ENCODE assay signal across 9 cellular contexts in genomic region chrX:18873189-18873791, GRCh38.
DNase-seq lines count a peak whose midpoint lies in the region; ATAC-seq and TF ChIP-seq lines count a peak whose summit lies in the region.
"Had no signal": no experiment of that assay in that cellular context is flagged by ENCODE, and none has a peak within 500 bp of the region (broad histone marks: within the 10 kb centered on the region; RNA-seq: fewer than 3 reads in every experiment).

No MANE protein-coding gene starts in this region.

- H3K27ac ChIP-seq in SK-N-MC, result peak overlapping the region; percentile 67; the same call in 1 of the 2 replicates

- no peak for TF ChIP-seq CTCF in foreskin fibroblast (IDR thresholded peaks at IDR 0.05; ENCODE audit: low read depth, low read length)
- TF ChIP-seq CTCF in type B pancreatic cell (conservative IDR thresholded peaks at IDR 0.05), result no peak

- H3K36me3 Mint-ChIP-seq in stimulated activated effector memory CD8-positive, alpha-beta T cell treated with anti-CD3 and anti-CD28 coated beads, Interleukin-12 subunit alpha, Interleukin-12 subunit beta, amount 100 ng/mL, for 72 hours, result no peaks in the 10 kb centered on the region
- H3K36me3 Mint-ChIP-seq in type B pancreatic cell, result no peaks in the 10 kb centered on the region

- H3K4me1 Mint-ChIP-seq in stimulated activated effector memory CD8-positive, alpha-beta T cell treated with anti-CD3 and anti-CD28 coated beads, Interleukin-12 subunit alpha, Interleukin-12 subunit beta, amount 100 ng/mL, for 72 hours, result peaks cover 8% of the 10 kb centered on the region
- H3K4me1 Mint-ChIP-seq in type B pancreatic cell (ENCODE audit: unreplicated experiment), result no peaks in the 10 kb centered on the region

- peak; percentile 83 to 90 for ATAC-seq in activated CD4-positive, CD25-positive, alpha-beta regulatory T cell treated with anti-CD3 and anti-CD28 coated beads, Interleukin-2, amount 50 U/mL, for 24 hours
- ATAC-seq in stimulated activated effector memory CD8-positive, alpha-beta T cell treated with anti-CD3 and anti-CD28 coated beads, Interleukin-12 subunit alpha, Interleukin-12 subunit beta, amount 100 ng/mL, for 72 hours, result peak; percentile 95
- no peak for ATAC-seq in HG03097 (IDR thresholded peaks at IDR 0.05; ENCODE audit: low FRiP score, unreplicated experiment)

- no peaks in the 10 kb centered on the region for H3K9me3 Mint-ChIP-seq in stimulated activated effector memory CD8-positive, alpha-beta T cell treated with anti-CD3 and anti-CD28 coated beads, Interleukin-12 subunit alpha, Interleukin-12 subunit beta, amount 100 ng/mL, for 72 hours
- H3K9me3 Mint-ChIP-seq in type B pancreatic cell, result no peaks in the 10 kb centered on the region

- peak overlapping the region; percentile 72 for H3K4me3 Mint-ChIP-seq in stimulated activated effector memory CD8-positive, alpha-beta T cell treated with anti-CD3 and anti-CD28 coated beads, Interleukin-12 subunit alpha, Interleukin-12 subunit beta, amount 100 ng/mL, for 72 hours
- H3K4me3 Mint-ChIP-seq in type B pancreatic cell, result no peak overlapping the region

- no peaks in the 10 kb centered on the region for H3K36me3 ChIP-seq in SK-N-MC (ENCODE audit: insufficient read depth, low read length)

- no peaks in the 10 kb centered on the region for H3K27me3 Mint-ChIP-seq in type B pancreatic cell

- H3K9ac ChIP-seq in SK-N-MC (ENCODE audit: insufficient read length), result peak overlapping the region; percentile 50

- H3K9me3 ChIP-seq in SK-N-MC (ENCODE audit: low read depth, low read length), result no peaks in the 10 kb centered on the region

- no peak for DNase-seq in activated CD4-positive, CD25-positive, alpha-beta regulatory T cell (lab: John Stamatoyannopoulos, UW)
- DNase-seq in SK-N-MC (ENCODE audit: low read depth, low spot score) (peak; percentile 24), foreskin fibroblast (peak; percentile 48 to 73), type B pancreatic cell (ENCODE audit: extremely low spot score, unreplicated experiment) (no peak)
- peak in 1 of 2 donors; percentile 48 for DNase-seq in stimulated activated effector memory CD8-positive, alpha-beta T cell treated with anti-CD3 and anti-CD28 coated beads, Interleukin-12 subunit alpha, Interleukin-12 subunit beta, amount 100 ng/mL, for 72 hours (ENCODE audit: low spot score in 2 of 2)
- DNase-seq in activated CD4-positive, CD25-positive, alpha-beta regulatory T cell treated with anti-CD3 and anti-CD28 coated beads, Interleukin-2, amount 50 U/mL, for 72 hours, result no peak
- DNase-seq: NCI-H1436 treated with DMSO at 0.1 percent for 48 hours had no signal

- peak overlapping the region; percentile 68 for H3K4me3 ChIP-seq in SK-N-MC
- no peak overlapping the region for H3K4me3 ChIP-seq in foreskin fibroblast (ENCODE audit: low read depth in 1 of 2, low read length in 2 of 2)

- no peak overlapping the region for H3K27ac Mint-ChIP-seq in stimulated activated effector memory CD8-positive, alpha-beta T cell treated with anti-CD3 and anti-CD28 coated beads, Interleukin-12 subunit alpha, Interleukin-12 subunit beta, amount 100 ng/mL, for 72 hours
- no peak overlapping the region for H3K27ac Mint-ChIP-seq in type B pancreatic cell

Comparison
In these comparisons a context has a peak if more than half of its experiments do, and no peak if none do; other contexts are left out.
1. DNase-seq: peak in SK-N-MC (single experiment) and foreskin fibroblast (2 of 2); none in activated CD4-positive, CD25-positive, alpha-beta regulatory T cell (0 of 4), activated CD4-positive, CD25-positive, alpha-beta regulatory T cell treated with anti-CD3 and anti-CD28 coated beads, Interleukin-2, amount 50 U/mL, for 72 hours (single experiment) and type B pancreatic cell (single experiment).